ENCODE assay signal across 21 cellular contexts in the genomic region with DNA sequence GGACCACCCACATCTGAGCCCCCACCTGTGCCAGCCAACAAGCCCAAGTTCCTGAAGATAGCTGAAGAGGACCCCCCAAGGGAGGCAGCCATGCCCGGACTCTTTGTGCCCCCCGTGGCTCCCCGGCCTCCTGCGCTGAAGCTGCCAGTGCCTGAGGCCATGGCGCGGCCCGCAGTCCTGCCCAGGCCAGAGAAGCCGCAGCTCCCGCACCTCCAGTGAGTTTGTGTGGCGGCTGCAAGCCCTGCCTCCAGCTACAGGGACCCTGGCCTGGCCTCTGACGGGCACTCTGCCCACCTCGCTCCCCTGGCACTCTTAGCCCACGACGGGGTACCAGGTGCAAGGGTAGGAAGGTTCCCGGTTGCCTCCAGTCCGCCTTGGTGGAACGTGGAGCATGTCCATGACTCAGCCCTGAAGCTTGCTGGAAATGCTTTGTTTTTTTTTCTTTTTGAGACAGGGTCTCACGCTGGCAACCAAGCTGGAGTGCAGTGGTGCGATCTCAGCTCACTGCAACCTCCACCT. TPM values are rescaled to one million over a fixed set of nuclear protein-coding genes. Genes with fewer than 3 reads are reported as not detected.
DNase-seq lines count a peak whose midpoint lies in the region; ATAC-seq and TF ChIP-seq lines count a peak whose summit lies in the region.
"Had no signal": no experiment of that assay in that cellular context is flagged by ENCODE, and none has a peak within 500 bp of the region (broad histone marks: within the 10 kb centered on the region; RNA-seq: fewer than 3 reads in every experiment).

No MANE protein-coding gene starts in this region.

- TF ChIP-seq EP300 in ovary (IDR thresholded peaks at IDR 0.05): no peak

- peak; percentile 23 for DNase-seq in activated CD4-positive, CD25-positive, alpha-beta regulatory T cell treated with anti-CD3 and anti-CD28 coated beads, Interleukin-2, amount 50 U/mL, for 72 hours
- peak; percentile 50 for DNase-seq in glomerular visceral epithelial cell (ENCODE audit: extremely low spot score)
- DNase-seq in ovary: peak in 3 of 5 donors; percentile 13 to 28 (median 21)
- DNase-seq in WERI-Rb-1: no peak
- no peak for DNase-seq in GM10266 (ENCODE audit: extremely low spot score)
- DNase-seq: 8988T; activated gamma-delta T cell treated with Interleukin-2 at 50 U/mL for 16 hours; anterior cingulate cortex; DMS 273 treated with DMSO at 0.1 percent for 48 hours; HCEC 1CT; mesendoderm; MG63; NCI-H1436 treated with DMSO at 0.1 percent for 48 hours; small intestine; stimulated activated CD4-positive, alpha-beta T cell treated with anti-CD3 and anti-CD28 coated beads, Interleukin-4, amount 100 ng/mL, for 1 hour; stimulated activated naive CD8-positive, alpha-beta T cell treated with anti-CD3 and anti-CD28 coated beads, Interleukin-15, amount 100 ng/mL, for 72 hours had no signal

- 89 to 94% (median 91%) methylated on average over 19 of the region's 19 CpGs for WGBS in ovary, 3 donors

- no peak for TF ChIP-seq POLR2A in ovary (IDR thresholded peaks at IDR 0.05)

- peaks cover 94% of the 10 kb centered on the region for H3K36me3 ChIP-seq in HUES6 (ENCODE audit: control insufficient read depth, insufficient read depth, low read length)
- H3K36me3 ChIP-seq in ovary: no peaks in the 10 kb centered on the region
- H3K36me3 ChIP-seq in WERI-Rb-1: peaks cover 83% of the 10 kb centered on the region
- H3K36me3 ChIP-seq: MG63 had no signal

- H3K9me3 ChIP-seq in HUES6 (ENCODE audit: control insufficient read depth, insufficient read depth, low read depth, low read length) (no peaks in the 10 kb centered on the region), ovary (no peaks in the 10 kb centered on the region), WERI-Rb-1 (ENCODE audit: severe bottlenecking) (no peaks in the 10 kb centered on the region)
- H3K9me3 ChIP-seq: MG63, upper lobe of right lung had no signal

- H3K27ac ChIP-seq in HUES6 (ENCODE audit: low read depth, low read length): 0 out of 2 replicates have a peak overlapping the region, but pooled peaks have one; percentile 21
- H3K27ac ChIP-seq in ovary: no peak overlapping the region
- H3K27ac ChIP-seq in WERI-Rb-1: no peak overlapping the region
- H3K27ac ChIP-seq: upper lobe of right lung had no signal

- no peaks in the 10 kb centered on the region for H3K27me3 ChIP-seq in HUES6 (ENCODE audit: control insufficient read depth, insufficient read depth, low read length)
- H3K27me3 ChIP-seq in ovary: no peaks in the 10 kb centered on the region
- H3K27me3 ChIP-seq in WERI-Rb-1 (ENCODE audit: insufficient read depth, low read depth, severe bottlenecking): no peaks in the 10 kb centered on the region
- H3K27me3 ChIP-seq: MG63, upper lobe of right lung had no signal

- TF ChIP-seq CTCF in ovary (IDR thresholded peaks at IDR 0.05) (no peak), WERI-Rb-1 (IDR thresholded peaks at IDR 0.05; ENCODE audit: low read depth, low read length) (no peak), GM10266 (IDR thresholded peaks at IDR 0.05; ENCODE audit: control insufficient read depth, insufficient read depth, low read depth, missing control alignments) (no peak)

- no peak overlapping the region for H3K9ac ChIP-seq in HUES6 (ENCODE audit: low read length)

- H3K4me3 ChIP-seq in HUES6 (ENCODE audit: low read depth, low read length): no peak overlapping the region
- H3K4me3 ChIP-seq in ovary: no peak overlapping the region
- no peak overlapping the region for H3K4me3 ChIP-seq in WERI-Rb-1 (ENCODE audit: low read depth, low read length)
- H3K4me3 ChIP-seq: MG63, upper lobe of right lung had no signal

- ATAC-seq in activated CD4-positive, CD25-positive, alpha-beta regulatory T cell treated with anti-CD3 and anti-CD28 coated beads, Interleukin-2, amount 50 U/mL, for 24 hours: no peak
- no peak for ATAC-seq in GM18868 (IDR thresholded peaks at IDR 0.05; ENCODE audit: unreplicated experiment)
- ATAC-seq: natural killer cell treated with Interleukin-12 subunit alpha and Interleukin-12 subunit beta and Interleukin-15 and Interleukin-18, amount 100 ng/mL, for 72 hours; upper lobe of right lung had no signal

- H3K4me1 ChIP-seq in HUES6 (ENCODE audit: control insufficient read depth, insufficient read depth, low read length) (no peaks in the 10 kb centered on the region), ovary (ENCODE audit: insufficient read depth) (no peaks in the 10 kb centered on the region)
- H3K4me1 ChIP-seq: upper lobe of right lung had no signal

- intact Hi-C loops in ovary (cut with DNase I): no loop called here

RNA-seq across cellular contexts. Expression of a gene that starts 13.7 kb away (rescaled TPM):
- total RNA-seq in ovary: 100 to 1,000 TPM; 166 to 447 (median 389) TPM
- 100 to 1,000 TPM; 203 to 365 TPM for polyA plus RNA-seq in ovary

RNA-seq across cellular contexts. Expression of a gene that starts 37.1 kb away (rescaled TPM):
- total RNA-seq in ovary: 10 to 100 TPM; 13.6 to 46.9 (median 29.3) TPM
- polyA plus RNA-seq in ovary: 10 to 100 TPM in 1 of 2 donors, 1 to 10 TPM in 1; 5.3 to 18.3 TPM

Comparison
In these comparisons a context has a peak if more than half of its experiments do, and no peak if none do; other contexts are left out.
1. DNase-seq: peak in activated CD4-positive, CD25-positive, alpha-beta regulatory T cell treated with anti-CD3 and anti-CD28 coated beads, Interleukin-2, amount 50 U/mL, for 72 hours (single experiment), glomerular visceral epithelial cell (single experiment) and ovary (3 of 5); none in WERI-Rb-1 (single experiment) and GM10266 (single experiment).